ENCODE assay signal across 1 cellular context in genomic region chr6:3750324-3751018, GRCh38.
TF ChIP-seq lines count a peak whose summit lies in the region.

No MANE protein-coding gene starts in this region.

TF ChIP-seq in HepG2, 621 proteins besides CTCF, POLR2A, EP300 and RAD21 (continued from another document and continues in another):
- TF ChIP-seq ZNF276 (CRISPR knock-in tag; IDR thresholded peaks at IDR 0.05; ENCODE audit: low read depth) (no peak), ZNF556 (CRISPR knock-in tag; IDR thresholded peaks at IDR 0.05; ENCODE audit: borderline replicate concordance) (peak; percentile 83; the same call in 1 of the 2 replicates), MIER3 (CRISPR knock-in tag; IDR thresholded peaks at IDR 0.05; ENCODE audit: borderline replicate concordance) (peak; percentile 55; the same call in 1 of the 2 replicates), HNRNPL (IDR thresholded peaks at IDR 0.05; ENCODE audit: low read depth, low read length) (no peak), BHLHE40 (IDR thresholded peaks at IDR 0.05; ENCODE audit: low read length) (peak; percentile 61; the same call in 1 of the 2 replicates), ZNF207 (IDR thresholded peaks at IDR 0.05; ENCODE audit: borderline replicate concordance) (no peak), ZNF253 (CRISPR knock-in tag; IDR thresholded peaks at IDR 0.05; ENCODE audit: borderline replicate concordance) (0 out of 2 replicates have a peak, but pooled peaks have one; percentile 42), SIX1 (CRISPR knock-in tag; IDR thresholded peaks at IDR 0.05; ENCODE audit: borderline replicate concordance) (0 out of 2 replicates have a peak, but pooled peaks have one; percentile 21), KMT2A (CRISPR knock-in tag; IDR thresholded peaks at IDR 0.05) (no peak), FUBP1 (CRISPR knock-in tag; IDR thresholded peaks at IDR 0.05; ENCODE audit: borderline replicate concordance) (0 out of 2 replicates have a peak, but pooled peaks have one; percentile 26), SP2 (CRISPR knock-in tag; IDR thresholded peaks at IDR 0.05) (no peak), ZHX1 (CRISPR knock-in tag; IDR thresholded peaks at IDR 0.05; ENCODE audit: low read depth) (0 out of 2 replicates have a peak, but pooled peaks have one; percentile 38), ZFY (CRISPR knock-in tag; IDR thresholded peaks at IDR 0.05) (no peak; the same call in 1 of the 2 replicates), PTBP1 (IDR thresholded peaks at IDR 0.05; ENCODE audit: low read depth, low read length, poor library complexity, severe bottlenecking) (no peak), THYN1 (CRISPR knock-in tag; IDR thresholded peaks at IDR 0.05; ENCODE audit: borderline replicate concordance, low read depth) (no peak), PBX2 (CRISPR knock-in tag; IDR thresholded peaks at IDR 0.05) (no peak), EEA1 (CRISPR knock-in tag; IDR thresholded peaks at IDR 0.05; ENCODE audit: borderline replicate concordance) (peak; percentile 83; the same call in 1 of the 2 replicates), KLF6 (CRISPR knock-in tag; IDR thresholded peaks at IDR 0.05) (peak; percentile 47; the same call in 1 of the 2 replicates), CSRNP1 (CRISPR knock-in tag; IDR thresholded peaks at IDR 0.05) (peak; percentile 18; the same call in 1 of the 2 replicates), ZNF850 (CRISPR knock-in tag; conservative IDR thresholded peaks at IDR 0.05) (0 out of 2 replicates have a peak, but pooled peaks have one; percentile 38), POLR2G (IDR thresholded peaks at IDR 0.05; ENCODE audit: low read depth, low read length) (peak; percentile 66; the same call in 1 of the 2 replicates), AFF4 (CRISPR knock-in tag; IDR thresholded peaks at IDR 0.05) (peak; percentile 9; the same call in 1 of the 2 replicates), POGK (CRISPR knock-in tag; conservative IDR thresholded peaks at IDR 0.05) (peak; percentile 26; the same call in 1 of the 2 replicates), ZNF407 (CRISPR knock-in tag; IDR thresholded peaks at IDR 0.05; ENCODE audit: not compliant biosample characterization) (no peak), CREB3 (CRISPR knock-in tag; IDR thresholded peaks at IDR 0.05) (no peak)
